1 cellular context compared by ENCODE assay signal in the genomic region with DNA sequence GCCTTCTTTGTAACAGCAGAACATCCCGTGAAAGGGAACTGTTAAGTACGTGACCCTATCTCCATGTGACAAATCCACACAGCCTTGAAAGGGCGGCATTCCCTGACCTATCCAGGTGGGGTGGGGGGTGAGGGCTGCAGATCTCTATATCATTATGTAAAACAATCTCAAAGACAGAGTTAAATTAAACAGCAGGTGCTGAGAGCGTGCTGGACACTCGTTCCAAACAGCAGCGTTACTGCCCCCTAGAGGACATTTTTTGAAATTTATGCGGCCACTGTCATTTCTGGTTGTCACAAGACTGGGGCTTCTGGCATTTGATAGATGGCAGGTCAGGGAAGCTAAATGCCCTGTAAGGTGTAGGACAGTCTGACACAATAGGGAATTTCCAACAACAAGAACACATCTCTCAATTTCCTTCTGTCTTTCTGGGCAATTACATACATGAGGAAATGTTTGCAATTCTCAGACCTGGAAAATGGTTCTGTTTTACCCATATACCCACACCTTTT.
TF ChIP-seq lines count a peak whose summit lies in the region.

No MANE protein-coding gene starts in this region.

TF ChIP-seq in GM23338, 12 proteins besides CTCF, POLR2A, EP300 and RAD21 (continued from another document):
- TF ChIP-seq, protein P1, sequence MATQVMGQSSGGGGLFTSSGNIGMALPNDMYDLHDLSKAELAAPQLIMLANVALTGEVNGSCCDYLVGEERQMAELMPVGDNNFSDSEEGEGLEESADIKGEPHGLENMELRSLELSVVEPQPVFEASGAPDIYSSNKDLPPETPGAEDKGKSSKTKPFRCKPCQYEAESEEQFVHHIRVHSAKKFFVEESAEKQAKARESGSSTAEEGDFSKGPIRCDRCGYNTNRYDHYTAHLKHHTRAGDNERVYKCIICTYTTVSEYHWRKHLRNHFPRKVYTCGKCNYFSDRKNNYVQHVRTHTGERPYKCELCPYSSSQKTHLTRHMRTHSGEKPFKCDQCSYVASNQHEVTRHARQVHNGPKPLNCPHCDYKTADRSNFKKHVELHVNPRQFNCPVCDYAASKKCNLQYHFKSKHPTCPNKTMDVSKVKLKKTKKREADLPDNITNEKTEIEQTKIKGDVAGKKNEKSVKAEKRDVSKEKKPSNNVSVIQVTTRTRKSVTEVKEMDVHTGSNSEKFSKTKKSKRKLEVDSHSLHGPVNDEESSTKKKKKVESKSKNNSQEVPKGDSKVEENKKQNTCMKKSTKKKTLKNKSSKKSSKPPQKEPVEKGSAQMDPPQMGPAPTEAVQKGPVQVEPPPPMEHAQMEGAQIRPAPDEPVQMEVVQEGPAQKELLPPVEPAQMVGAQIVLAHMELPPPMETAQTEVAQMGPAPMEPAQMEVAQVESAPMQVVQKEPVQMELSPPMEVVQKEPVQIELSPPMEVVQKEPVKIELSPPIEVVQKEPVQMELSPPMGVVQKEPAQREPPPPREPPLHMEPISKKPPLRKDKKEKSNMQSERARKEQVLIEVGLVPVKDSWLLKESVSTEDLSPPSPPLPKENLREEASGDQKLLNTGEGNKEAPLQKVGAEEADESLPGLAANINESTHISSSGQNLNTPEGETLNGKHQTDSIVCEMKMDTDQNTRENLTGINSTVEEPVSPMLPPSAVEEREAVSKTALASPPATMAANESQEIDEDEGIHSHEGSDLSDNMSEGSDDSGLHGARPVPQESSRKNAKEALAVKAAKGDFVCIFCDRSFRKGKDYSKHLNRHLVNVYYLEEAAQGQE (IDR thresholded peaks at IDR 0.05; ENCODE audit: unreplicated experiment), result no peak
- TF ChIP-seq EZH2phosphoT487 (IDR thresholded peaks at IDR 0.05; ENCODE audit: unreplicated experiment), result no peak
TF ChIP-seq in GM23338: peak in this region for 0.
